In genomic region chr12:86349196-86349595, GRCh38 we compare ENCODE assay signal across 27 cellular contexts.
A peak's percentile ranks its signal among the peaks of the same experiment; 100 is the strongest.
DNase-seq lines count a peak whose midpoint lies in the region; ATAC-seq, FAIRE-seq and TF ChIP-seq lines count a peak whose summit lies in the region.
"Had no signal": no experiment of that assay in that cellular context is flagged by ENCODE, and none has a peak within 500 bp of the region (broad histone marks: within the 10 kb centered on the region; RNA-seq: fewer than 3 reads in every experiment).

No MANE protein-coding gene starts in this region.

- no peak for TF ChIP-seq POLR2A in H1 (IDR thresholded peaks at IDR 0.05; ENCODE audit: control extremely low read depth in 1 of 2, low read depth in 2 of 2, low read length in 2 of 2)

- no peak overlapping the region for H4K8ac ChIP-seq in H1 (ENCODE audit: extremely low read depth, insufficient read depth, low read length)

- no peak overlapping the region for H3K56ac ChIP-seq in H1 (replicated peaks; ENCODE audit: insufficient read length, low read depth, low read length)

- H3K23me2 ChIP-seq in H1 (ENCODE audit: low read depth, low read length) = no peaks in the 10 kb centered on the region

- H3K4me1 ChIP-seq in H1 (replicated peaks in 1 of 4; ENCODE audit: control insufficient read depth in 3 of 4, insufficient read depth in 4 of 4, low read length in 3 of 4) = no peaks in the 10 kb centered on the region
- no peaks in the 10 kb centered on the region for H3K4me1 ChIP-seq in BE2C
- H3K4me1 ChIP-seq: tibial nerve had no signal

- CTCF ChIA-PET in H1 (lab: Charles Lee; ENCODE audit: partially characterized antibody) = interaction anchor here (1.1 kb wide), 1 partner anchor 9 kb away, joined by 3 read pairs; no protein-coding TSS in a partner anchor

- WGBS in H1 (ENCODE audit: extremely low coverage in 1 of 2, insufficient coverage in 1 of 2, insufficient read length in 1 of 2, insufficient replicate concordance in 2 of 2, low coverage in 1 of 2, low lambda C conversion rate in 2 of 2, missing lambda C conversion rate in 1 of 2), 2 experiments = 57% methylated on average over 2 of the region's 2 CpGs; no CpG with 5 or more reads in 1 of the 2 experiments

- no peak overlapping the region for H2BK5ac ChIP-seq in H1 (ENCODE audit: low read depth, low read length)

- H3K4me3 ChIP-seq in H1 (ENCODE audit: extremely low read depth in 1 of 4, insufficient read depth in 2 of 4, low read depth in 3 of 4, low read length in 4 of 4) = no peak overlapping the region
- H3K4me3 ChIP-seq in BE2C (ENCODE audit: low read depth, low read length) = no peak overlapping the region
- H3K4me3 ChIP-seq: MG63, tibial nerve had no signal

- no peak overlapping the region for H3K4me2 ChIP-seq in H1 (ENCODE audit: insufficient read depth in 1 of 2, low read depth in 2 of 2, low read length in 2 of 2)

- H3K79me1 ChIP-seq in H1 (ENCODE audit: low read depth, low read length) = no peaks in the 10 kb centered on the region

- peak overlapping the region; percentile 72 for H2AFZ ChIP-seq in H1 (ENCODE audit: low read length)

- H3K79me2 ChIP-seq in H1 (ENCODE audit: control insufficient read depth in 1 of 2, insufficient read depth in 2 of 2, low read length in 2 of 2) = no peaks in the 10 kb centered on the region

- no peak overlapping the region for H2BK20ac ChIP-seq in H1 (ENCODE audit: low read length)

- H4K5ac ChIP-seq in H1 (ENCODE audit: insufficient read length, low read depth, low read length) = no peak overlapping the region

- H3K36me3 ChIP-seq in H1 (ENCODE audit: control insufficient read depth in 2 of 4, insufficient read depth in 4 of 4, low read length in 3 of 4) (no peaks in the 10 kb centered on the region), BE2C (no peaks in the 10 kb centered on the region)
- H3K36me3 ChIP-seq: MG63, tibial nerve had no signal

- H3K9me3 ChIP-seq in H1 (ENCODE audit: insufficient read depth in 2 of 2, low read depth in 1 of 2, low read length in 1 of 2) (no peaks in the 10 kb centered on the region), BE2C (no peaks in the 10 kb centered on the region)
- H3K9me3 ChIP-seq: MG63, tibial nerve had no signal

- no peak overlapping the region for H3K9ac ChIP-seq in H1 (replicated peaks in 1 of 4; ENCODE audit: extremely low read depth in 1 of 4, low read depth in 3 of 4, low read length in 3 of 4)

- no peak for ATAC-seq in HG03025 (IDR thresholded peaks at IDR 0.05; ENCODE audit: low FRiP score, unreplicated experiment)
- ATAC-seq: activated CD8-positive, alpha-beta T cell treated with anti-CD3 and anti-CD28 coated beads for 36 hours; activated naive CD8-positive, alpha-beta T cell treated with anti-CD3 and anti-CD28 coated beads, Interleukin-2, amount 50 U/mL, for 24 hours; left cardiac atrium; naive thymus-derived CD4-positive, alpha-beta T cell; Right ventricle myocardium inferior; stimulated activated naive CD8-positive, alpha-beta T cell treated with anti-CD3 and anti-CD28 coated beads, Interleukin-15, Interleukin-2, amounts not matched to agents 100 U/mL and 50 U/mL, for 24 hours had no signal

- no peak overlapping the region for H2BK15ac ChIP-seq in H1 (ENCODE audit: low read length)

- H3K27ac ChIP-seq in H1 (ENCODE audit: low read depth, low read length) = no peak overlapping the region
- H3K27ac ChIP-seq: tibial nerve had no signal

- no peak overlapping the region for H3K23ac ChIP-seq in H1 (ENCODE audit: insufficient read length)

- no peak overlapping the region for H4K91ac ChIP-seq in H1 (replicated peaks; ENCODE audit: insufficient read length, low read length)

- POLR2A ChIA-PET in H1 (lab: Charles Lee; ENCODE audit: partially characterized antibody) = interaction anchor here (0.8 kb wide), 1 partner anchor 15 kb away, joined by 3 read pairs; no protein-coding TSS in a partner anchor

- H3K18ac ChIP-seq in H1 (ENCODE audit: extremely low read depth, low read length) = no peak overlapping the region

- TF ChIP-seq CTCF in H1 (IDR thresholded peaks at IDR 0.05; ENCODE audit: control extremely low read depth in 1 of 3, insufficient read depth in 1 of 3, low read depth in 1 of 3, low read length in 3 of 3) (no peak), BE2C (IDR thresholded peaks at IDR 0.05; ENCODE audit: low read depth, low read length) (no peak)

- no peak overlapping the region for H2BK12ac ChIP-seq in H1 (ENCODE audit: low read depth, low read length)

- no peak for TF ChIP-seq EP300 in H1 (IDR thresholded peaks at IDR 0.05; ENCODE audit: borderline replicate concordance in 1 of 2, low read depth in 2 of 2, low read length in 2 of 2)

- no peak overlapping the region for H2AK5ac ChIP-seq in H1 (ENCODE audit: low read depth, low read length)

- no peak overlapping the region for H3K4ac ChIP-seq in H1 (replicated peaks; ENCODE audit: insufficient read length, low read depth, low read length)

- DNase-seq in D341Med (ENCODE audit: low spot score) (peak; percentile 37), DMS53 treated with DMSO at 0.1 percent for 48 hours (lab: John Stamatoyannopoulos, UW; ENCODE audit: unreplicated experiment) (peak; percentile 76), NCI-H446 treated with DMSO at 0.1 percent for 48 hours (lab: John Stamatoyannopoulos, UW) (peak; percentile 66), H1 (ENCODE audit: low read depth in 1 of 2, low spot score in 2 of 2) (no peak), Kasumi-1 (lab: John Stamatoyannopoulos, UW) (no peak), BE2C (no peak), NCI-H1105 treated with DMSO at 0.1 percent for 48 hours (lab: John Stamatoyannopoulos, UW) (no peak)
- DNase-seq: activated CD4-positive, CD25-positive, alpha-beta regulatory T cell treated with anti-CD3 and anti-CD28 coated beads, Interleukin-2, amount 50 U/mL, for 72 hours; activated CD8-positive, alpha-beta T cell treated with anti-CD3 and anti-CD28 coated beads for 36 hours; activated gamma-delta T cell; activated naive CD8-positive, alpha-beta T cell treated with anti-CD3 and anti-CD28 coated beads, Interleukin-2, amount 50 U/mL, for 24 hours; activated T-cell treated with anti-CD3 and anti-CD28 coated beads for 4 hours; CD4-positive, alpha-beta memory T cell; head of caudate nucleus; IMR-90; left cardiac atrium; MG63; naive thymus-derived CD4-positive, alpha-beta T cell; NCI-H1436 treated with DMSO at 0.1 percent for 48 hours; NCI-H510A; retina; stimulated activated CD4-positive, alpha-beta T cell treated with anti-CD3 and anti-CD28 coated beads, Interleukin-4, amount 100 ng/mL, for 4 hours; stimulated activated naive CD8-positive, alpha-beta T cell treated with anti-CD3 and anti-CD28 coated beads, Interleukin-15, Interleukin-2, amounts not matched to agents 100 U/mL and 50 U/mL, for 24 hours had no signal

- no peaks in the 10 kb centered on the region for H4K20me1 ChIP-seq in H1 (replicated peaks in 1 of 2; ENCODE audit: control insufficient read depth in 1 of 2, insufficient read depth in 2 of 2, low read length in 2 of 2)

- TF ChIP-seq RAD21 in H1 (IDR thresholded peaks at IDR 0.05 in 1 of 2, conservative IDR thresholded peaks at IDR 0.05 in 1 of 2; ENCODE audit: low read depth in 2 of 2, low read length in 2 of 2) = no peak

- no peak overlapping the region for H3K14ac ChIP-seq in H1 (ENCODE audit: insufficient read length)

- H2BK120ac ChIP-seq in H1 (replicated peaks; ENCODE audit: low read depth, low read length) = no peak overlapping the region

- no peaks in the 10 kb centered on the region for H3K27me3 ChIP-seq in H1 (replicated peaks in 1 of 4; ENCODE audit: control insufficient read depth in 3 of 4, extremely low read depth in 1 of 4, insufficient read depth in 3 of 4, low read length in 3 of 4)
- H3K27me3 ChIP-seq in BE2C = no peaks in the 10 kb centered on the region
- H3K27me3 ChIP-seq: MG63, tibial nerve had no signal

- no peak for FAIRE-seq in H1 (lab: Jason Lieb, UNC)
- FAIRE-seq: bronchial epithelial cell had no signal

TF ChIP-seq in H1, 55 proteins besides CTCF, POLR2A, EP300 and RAD21:
- TF ChIP-seq ATF3 (IDR thresholded peaks at IDR 0.05; ENCODE audit: insufficient read depth, low read depth, low read length) (no peak), BACH1 (IDR thresholded peaks at IDR 0.05; ENCODE audit: low read length) (no peak), TCF12 (IDR thresholded peaks at IDR 0.05; ENCODE audit: low read depth, low read length) (no peak), CBX5 (IDR thresholded peaks at IDR 0.05; ENCODE audit: low read depth, low read length) (no peak)

Comparison
In these comparisons a context has a peak if more than half of its experiments do, and no peak if none do; other contexts are left out.
1. DNase-seq: peak in D341Med (single experiment), DMS53 treated with DMSO at 0.1 percent for 48 hours (single experiment) and NCI-H446 treated with DMSO at 0.1 percent for 48 hours (single experiment); none in H1 (0 of 2), Kasumi-1 (0 of 2), BE2C (single experiment) and NCI-H1105 treated with DMSO at 0.1 percent for 48 hours (single experiment).